ENCODE assay signal across 15 cellular contexts in the genomic region with DNA sequence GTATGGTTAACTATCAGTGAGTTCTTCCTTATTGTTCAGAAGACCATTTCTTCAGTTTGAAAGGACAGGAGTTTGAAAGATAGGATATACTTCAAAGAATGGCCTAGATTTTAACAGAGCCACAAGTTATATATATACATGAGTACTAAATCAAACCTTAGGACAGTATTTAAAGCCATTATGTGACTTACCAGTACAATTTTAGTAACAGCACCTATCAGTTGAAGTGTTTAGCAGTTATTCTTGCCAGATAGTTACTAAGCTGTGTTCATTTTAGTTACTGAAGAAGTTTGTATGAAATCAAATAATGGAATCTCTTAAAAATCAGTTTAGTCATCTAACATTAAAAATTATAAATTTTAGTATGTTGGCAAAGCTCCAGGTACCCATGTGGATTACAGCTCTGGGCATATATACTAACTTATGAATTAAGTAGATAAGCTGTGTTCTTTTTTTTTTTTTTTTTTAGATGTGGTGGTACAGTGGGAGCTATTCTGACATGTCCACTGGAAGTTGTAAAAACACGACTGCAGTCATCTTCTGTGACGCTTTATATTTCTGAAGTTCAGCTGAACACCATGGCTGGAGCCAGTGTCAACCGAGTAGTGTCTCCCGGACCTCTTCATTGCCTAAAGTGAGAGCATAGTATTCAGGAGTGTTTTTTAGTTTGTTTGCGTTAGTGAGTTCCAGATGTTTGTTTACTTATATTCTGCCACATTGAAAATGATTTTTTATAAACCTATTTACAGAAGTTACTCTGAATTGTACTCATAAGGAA.
"Had no signal": no experiment of that assay in that cellular context is flagged by ENCODE, and none has a peak within 500 bp of the region (broad histone marks: within the 10 kb centered on the region; RNA-seq: fewer than 3 reads in every experiment).

No MANE protein-coding gene starts in this region.

- H3K36me3 ChIP-seq: right lobe of liver had no signal

- H3K27me3 ChIP-seq: foreskin keratinocyte had no signal

- ATAC-seq: activated CD8-positive, alpha-beta T cell treated with anti-CD3 and anti-CD28 coated beads, Interleukin-2, amount 10 ng/mL, durations not matched to agents 7 days and 5 days; activated naive CD4-positive, alpha-beta T cell treated with anti-CD3 and anti-CD28 coated beads, Interleukin-2, amount 50 U/mL, for 72 hours; activated T-cell treated with anti-CD3 and anti-CD28 coated beads, Interleukin-2, amount 50 U/mL, for 72 hours; foreskin keratinocyte; natural killer cell treated with Interleukin-12 subunit alpha and Interleukin-12 subunit beta and Interleukin-15 and Interleukin-18, amount 100 ng/mL, for 72 hours; T-helper 17 cell; WTC11 had no signal

- H3K4me1 ChIP-seq: foreskin keratinocyte, right lobe of liver had no signal

- H3K4me3 ChIP-seq: coronary artery, right lobe of liver, thoracic aorta had no signal

- DNase-seq: activated CD4-positive, alpha-beta T cell treated with anti-CD3 and anti-CD28 coated beads for 48 hours; activated CD8-positive, alpha-beta memory T cell treated with anti-CD3 and anti-CD28 coated beads, Interleukin-2, amount 50 U/mL, for 48 hours; activated CD8-positive, alpha-beta T cell treated with anti-CD3 and anti-CD28 coated beads, Interleukin-2, amount 10 ng/mL, durations not matched to agents 7 days and 5 days; activated gamma-delta T cell; activated T-cell treated with anti-CD3 and anti-CD28 coated beads, Interleukin-2, amount 50 U/mL, for 72 hours; effector CD4-positive, alpha-beta T cell; foreskin keratinocyte; nucleus accumbens; right lobe of liver; T-helper 17 cell had no signal

- H3K9me3 ChIP-seq: right lobe of liver, thoracic aorta had no signal

- H3K27ac ChIP-seq: coronary artery, foreskin keratinocyte, right lobe of liver, thoracic aorta had no signal
